25 cellular contexts compared by ENCODE assay signal in genomic region chr4:39756159-39756558, GRCh38. TPM values are rescaled to one million over a fixed set of nuclear protein-coding genes. Genes with fewer than 3 reads are reported as not detected.
DNase-seq lines count a peak whose midpoint lies in the region; ATAC-seq, FAIRE-seq and TF ChIP-seq lines count a peak whose summit lies in the region.
"Had no signal": no experiment of that assay in that cellular context is flagged by ENCODE, and none has a peak within 500 bp of the region (broad histone marks: within the 10 kb centered on the region; RNA-seq: fewer than 3 reads in every experiment).

No MANE protein-coding gene starts in this region.

- no peaks in the 10 kb centered on the region for H3K9me3 Mint-ChIP-seq in CD4-positive, alpha-beta memory T cell
- no peaks in the 10 kb centered on the region for H3K9me3 Mint-ChIP-seq in IgD-negative memory B cell
- H3K9me3 Mint-ChIP-seq: CD14-positive monocyte had no signal

- ATAC-seq in A549 (no peak), HepG2 (no peak), gastroesophageal sphincter (no peak)
- ATAC-seq: SK-N-SH treated with all-trans-retinoic acid at 6 μM for 48 hours had no signal

- no peak for TF ChIP-seq EP300 in A549 (IDR thresholded peaks at IDR 0.05)
- no peak for TF ChIP-seq EP300 in HepG2 (IDR thresholded peaks at IDR 0.05; ENCODE audit: low read depth in 2 of 2, low read length in 2 of 2)
- TF ChIP-seq EP300 in HepG2 (CRISPR knock-in tag; IDR thresholded peaks at IDR 0.05; ENCODE audit: borderline replicate concordance) = no peak
- TF ChIP-seq EP300 in gastroesophageal sphincter (IDR thresholded peaks at IDR 0.05) = no peak

- H3K27ac ChIP-seq in A549 (no peak overlapping the region), HepG2 (ENCODE audit: extremely low read length, insufficient read depth, low read length) (no peak overlapping the region), gastroesophageal sphincter (no peak overlapping the region)
- H3K27ac ChIP-seq in CD4-positive, alpha-beta memory T cell (ENCODE audit: low read depth, low read length) = no peak overlapping the region
- H3K27ac ChIP-seq: SJCRH30 had no signal

- CTCF ChIA-PET in A549 (lab: Yijun Ruan, JAX) = no interaction called here
- CTCF ChIA-PET in CD4-positive, alpha-beta memory T cell (lab: Charles Lee; ENCODE audit: partially characterized antibody) = interaction anchor here (1.0 to 1.2 kb wide), 4 partner anchors 11 to 61 kb away, joined by 3 to 4 read pairs (median 4); partner anchors contain the start of gene UBE2K
- CTCF ChIA-PET in HepG2 (lab: Yijun Ruan, JAX; ENCODE audit: low intra/inter-chr PET ratio, low total read pairs) = no interaction called here
- CTCF ChIA-PET in GM10248 (lab: Yijun Ruan, JAX) = interaction anchor here (0.7 to 1.2 kb wide), 4 partner anchors 27 to 181 kb away, joined by 3 read pairs; no protein-coding TSS in a partner anchor

- peak overlapping the region in 6 of 7 donors; percentile 0 to 71 (median 26) for H3K27ac Mint-ChIP-seq in CD4-positive, alpha-beta memory T cell
- H3K27ac Mint-ChIP-seq in IgD-negative memory B cell = peak overlapping the region in 2 of 3 donors; percentile 11 to 81

- no peak overlapping the region for H3K4me3 Mint-ChIP-seq in CD4-positive, alpha-beta memory T cell
- H3K4me3 Mint-ChIP-seq in IgD-negative memory B cell = no peak overlapping the region
- H3K4me3 Mint-ChIP-seq: CD14-positive monocyte had no signal

- H3K9me3 ChIP-seq in A549 (no peaks in the 10 kb centered on the region), HepG2 (ENCODE audit: low read length) (no peaks in the 10 kb centered on the region), gastroesophageal sphincter (no peaks in the 10 kb centered on the region)
- no peaks in the 10 kb centered on the region for H3K9me3 ChIP-seq in CD4-positive, alpha-beta memory T cell (ENCODE audit: control insufficient read depth in 1 of 2, low read length in 2 of 2)
- H3K9me3 ChIP-seq: BE2C, SJCRH30 had no signal

- no peaks in the 10 kb centered on the region for H4K20me1 ChIP-seq in HepG2 (ENCODE audit: insufficient read depth, low read length)

- peaks cover 7% of the 10 kb centered on the region for H3K36me3 ChIP-seq in CD4-positive, alpha-beta memory T cell (ENCODE audit: insufficient read depth, low read length)
- H3K36me3 ChIP-seq in HepG2 (replicated peaks in 1 of 2; ENCODE audit: control insufficient read depth in 1 of 2, insufficient read depth in 2 of 2, low read length in 2 of 2) (peaks cover 6 to 44% of the 10 kb centered on the region in 2 experiments; a peak in 4 of 5 replicates), gastroesophageal sphincter (peaks cover 0 to 54% of the 10 kb centered on the region in 2 donors)

- H3K9ac ChIP-seq in HepG2 (ENCODE audit: insufficient read depth, low read depth, low read length) = no peak overlapping the region

- H2AFZ ChIP-seq in HepG2 (ENCODE audit: low read length) = no peak overlapping the region

- no peak overlapping the region for H3K4me2 ChIP-seq in A549
- no peak overlapping the region for H3K4me2 ChIP-seq in HepG2 (ENCODE audit: low read depth, low read length)

- in situ Hi-C loops in HepG2 (cut with HindIII; ENCODE audit: extremely low pct_ligation_motif_present, low pct_unique_long_range_greater_than_20kb) = no loop called here

- no peak for TF ChIP-seq RAD21 in A549 (conservative IDR thresholded peaks at IDR 0.05 in 1 of 2, IDR thresholded peaks at IDR 0.05 in 1 of 2)
- no peak for TF ChIP-seq RAD21 in HepG2 (CRISPR knock-in tag; IDR thresholded peaks at IDR 0.05)

- no peaks in the 10 kb centered on the region for H3K27me3 ChIP-seq in CD4-positive, alpha-beta memory T cell (ENCODE audit: insufficient read depth, low read length)
- H3K27me3 ChIP-seq in HepG2 (ENCODE audit: control insufficient read depth in 1 of 2, insufficient read depth in 2 of 2, low read length in 2 of 2) (no peaks in the 10 kb centered on the region), gastroesophageal sphincter (no peaks in the 10 kb centered on the region)
- H3K27me3 ChIP-seq: BE2C, SJCRH30 had no signal

- no peaks in the 10 kb centered on the region for H3K4me1 ChIP-seq in A549
- H3K4me1 ChIP-seq in CD4-positive, alpha-beta memory T cell (ENCODE audit: insufficient read depth, low read length) = peaks cover 5% of the 10 kb centered on the region
- no peaks in the 10 kb centered on the region for H3K4me1 ChIP-seq in HepG2 (ENCODE audit: insufficient read depth, low read length)
- peaks cover 0 to 9% (median 0%) of the 10 kb centered on the region in 3 donors for H3K4me1 ChIP-seq in gastroesophageal sphincter
- H3K4me1 ChIP-seq: BE2C, SJCRH30 had no signal

- H3K79me2 ChIP-seq in HepG2 (ENCODE audit: insufficient read depth, low read length) = no peaks in the 10 kb centered on the region

- peaks cover 0 to 16% (median 11%) of the 10 kb centered on the region in 4 donors for H3K4me1 Mint-ChIP-seq in CD4-positive, alpha-beta memory T cell
- H3K4me1 Mint-ChIP-seq in IgD-negative memory B cell = peaks cover 22 to 28% (median 26%) of the 10 kb centered on the region in 3 donors

- H3K36me3 Mint-ChIP-seq in CD4-positive, alpha-beta memory T cell = peaks cover 33 to 53% of the 10 kb centered on the region in 2 donors
- H3K36me3 Mint-ChIP-seq in IgD-negative memory B cell = peaks cover 14% of the 10 kb centered on the region

- H3K4me3 ChIP-seq in A549 = no peak overlapping the region
- H3K4me3 ChIP-seq in CD4-positive, alpha-beta memory T cell (ENCODE audit: low read length in 2 of 2) = no peak overlapping the region
- H3K4me3 ChIP-seq in HepG2 (replicated peaks in 1 of 3; ENCODE audit: insufficient read depth in 1 of 3, low read depth in 2 of 3, low read length in 3 of 3) = no peak overlapping the region
- H3K4me3 ChIP-seq in gastroesophageal sphincter = no peak overlapping the region
- H3K4me3 ChIP-seq: SJCRH30 had no signal

- FAIRE-seq in A549 (lab: Jason Lieb, UNC) (no peak), HepG2 (lab: Jason Lieb, UNC) (no peak)
- FAIRE-seq: H1, RCC 7860 had no signal

- no TSS peak for BruUV-seq in HepG2 (replicated peaks; lab: Mats Ljungman, UMichigan)

- DNase-seq in A549 (ENCODE audit: low read depth in 1 of 2, low spot score in 1 of 2) (no peak), HepG2 (ENCODE audit: low spot score) (no peak), SIG-M5 (lab: John Stamatoyannopoulos, UW) (no peak), GM10248 (ENCODE audit: extremely low spot score) (no peak), kidney glomerular epithelial cell (lab: John Stamatoyannopoulos, UW) (no peak)
- no peak for DNase-seq in CD4-positive, alpha-beta memory T cell
- DNase-seq: BE2C, COR-L47, DMS53, HCEC 1CT, Kasumi-1, MV-4-11, NCI-H1105 treated with DMSO at 0.1 percent for 48 hours, NCI-H146, NCI-H2029, NCI-H446, NCI-H524 treated with DMSO at 0.1 percent for 48 hours, NCI-H774, SJCRH30 had no signal

- TF ChIP-seq CTCF in A549 (IDR thresholded peaks at IDR 0.05) = no peak
- no peak for TF ChIP-seq CTCF in HepG2 (CRISPR knock-in tag; IDR thresholded peaks at IDR 0.05)
- no peak for TF ChIP-seq CTCF in gastroesophageal sphincter (IDR thresholded peaks at IDR 0.05)
- TF ChIP-seq CTCF in GM10248 (IDR thresholded peaks at IDR 0.05; ENCODE audit: control extremely low read depth, extremely low read depth, low read depth, missing control alignments) = no peak

- intact Hi-C loops in CD4-positive, alpha-beta memory T cell (cut with micrococcal nuclease) = no loop called here
- intact Hi-C loops in HepG2 (cut with micrococcal nuclease; ENCODE audit: unreplicated experiment) = no loop called here

- TF ChIP-seq POLR2A in A549 (IDR thresholded peaks at IDR 0.05; ENCODE audit: low read length) (no peak), HepG2 (IDR thresholded peaks at IDR 0.05; ENCODE audit: insufficient read depth in 1 of 2, low read depth in 2 of 2, low read length in 2 of 2) (no peak), gastroesophageal sphincter (IDR thresholded peaks at IDR 0.05) (no peak)

- POLR2A ChIA-PET in A549 (lab: Yijun Ruan, JAX) = no interaction called here
- POLR2A ChIA-PET in CD4-positive, alpha-beta memory T cell (lab: Charles Lee; ENCODE audit: partially characterized antibody) = interaction anchor here (0.5 kb wide), 1 partner anchor 269 kb away, joined by 3 read pairs; no protein-coding TSS in a partner anchor
- POLR2A ChIA-PET in HepG2 (lab: Yijun Ruan, JAX) = no interaction called here
- POLR2A ChIA-PET in GM10248 (lab: Yijun Ruan, JAX) = no interaction called here

- 97% methylated on average over 2 of the region's 2 CpGs for WGBS in A549 (ENCODE audit: missing lambda C conversion rate)
- WGBS in HepG2 (ENCODE audit: low lambda C conversion rate) = 97% methylated on average over 2 of the region's 2 CpGs
- 100% methylated on average over 1 to 2 of the region's 2 CpGs for WGBS in gastroesophageal sphincter (ENCODE audit: low coverage in 1 of 2), 2 donors

- no peaks in the 10 kb centered on the region for H3K27me3 Mint-ChIP-seq in CD4-positive, alpha-beta memory T cell
- no peaks in the 10 kb centered on the region for H3K27me3 Mint-ChIP-seq in IgD-negative memory B cell

RNA-seq across cellular contexts. Expression of gene UBE2K, which starts 58.2 kb away (rescaled TPM):
- 116 and 130 TPM in 2 replicates for polyA plus RNA-seq in A549 (2011; rRNA removed)
- polyA plus RNA-seq in A549 (2012; cell fraction: cytosol; rRNA removed) = 52.8 and 82.4 TPM in 2 replicates
- 6.5 and 8.4 TPM in 2 replicates for polyA plus RNA-seq in A549 (2012; cell fraction: nucleus; rRNA removed)
- polyA plus RNA-seq in A549 (2017; fragmentation: RNase III; extraction: RNeasy Plus Mini Kit Qiagen cat#74134 plus additional on column Dnase treatment) = 89.3 to 117 TPM (median 103 TPM) in 3 replicates
- 19.0 and 28.4 TPM in 2 replicates for polyA minus RNA-seq in A549 (2011; rRNA and poly(A)+ RNA removed)
- 10 to 100 TPM; 45.0 to 51.2 TPM for total RNA-seq in CD4-positive, alpha-beta memory T cell
- polyA plus RNA-seq in CD4-positive, alpha-beta memory T cell = 10 to 100 TPM; 53.9 to 79.5 TPM
- polyA plus RNA-seq in IgD-negative memory B cell = 87.5 TPM
- 36.2 and 72.9 TPM in 2 replicates for total RNA-seq in HepG2 (2016; rRNA removed; fragmentation: Illumina TruSeq; extraction: Trizol)
- total RNA-seq in HepG2 (2016; cell fraction: cytosol; rRNA removed; fragmentation: Illumina TruSeq; extraction: Trizol; ENCODE audit: low read depth) = 15.9 and 16.7 TPM in 2 replicates
- total RNA-seq in HepG2 (2016; cell fraction: insoluble cytoplasmic fraction; rRNA removed; fragmentation: Illumina TruSeq; extraction: Trizol) = 37.2 and 67.7 TPM in 2 replicates
- total RNA-seq in HepG2 (2016; cell fraction: membrane; rRNA removed; fragmentation: Illumina TruSeq; extraction: Trizol) = 41.2 and 44.3 TPM in 2 replicates
- 23.8 and 34.5 TPM in 2 replicates for total RNA-seq in HepG2 (2016; cell fraction: nucleus; rRNA removed; fragmentation: Illumina TruSeq; extraction: Trizol)
- polyA plus RNA-seq in HepG2 (2011; rRNA removed) = 58.7 and 81.0 TPM in 2 replicates
- 36.8 and 43.7 TPM in 2 replicates for polyA plus RNA-seq in HepG2 (2011; cell fraction: cytosol; rRNA removed)
- 9.1 and 13.3 TPM in 2 replicates for polyA plus RNA-seq in HepG2 (2011; cell fraction: nucleus; rRNA removed)
- 71.5 and 102 TPM in 2 replicates for polyA plus RNA-seq in HepG2 (2012)
- 47.8 and 57.7 TPM in 2 replicates for polyA plus RNA-seq in HepG2 (2016; cell fraction: cytosol; fragmentation: Illumina TruSeq; extraction: Trizol; ENCODE audit: low read depth)
- polyA plus RNA-seq in HepG2 (2016; cell fraction: insoluble cytoplasmic fraction; fragmentation: Illumina TruSeq; extraction: Trizol; ENCODE audit: low read depth) = 134 and 143 TPM in 2 replicates
- 73.6 and 85.5 TPM in 2 replicates for polyA plus RNA-seq in HepG2 (2016; cell fraction: membrane; fragmentation: Illumina TruSeq; extraction: Trizol; ENCODE audit: low read depth)
- 70.9 and 90.4 TPM in 2 replicates for polyA plus RNA-seq in HepG2 (2016; cell fraction: nucleus; fragmentation: Illumina TruSeq; extraction: Trizol; ENCODE audit: insufficient read depth, low read depth)
- polyA minus RNA-seq in HepG2 (2011; rRNA and poly(A)+ RNA removed; ENCODE audit: low replicate concordance) = 16.0 and 22.7 TPM in 2 replicates
- 21.4 and 25.3 TPM in 2 replicates for polyA minus RNA-seq in HepG2 (2011; cell fraction: cytosol; rRNA and poly(A)+ RNA removed)
- 15.2 and 17.0 TPM in 2 replicates for polyA minus RNA-seq in HepG2 (2011; cell fraction: nucleus; rRNA and poly(A)+ RNA removed)
- total RNA-seq in gastroesophageal sphincter = 10 to 100 TPM; 30.5 to 49.2 (median 33.9) TPM

Comparison
In these comparisons a context has a peak if more than half of its experiments do, and no peak if none do; other contexts are left out.
1. CTCF ChIA-PET loops: an anchor here in CD4-positive, alpha-beta memory T cell (1.0 to 1.2 kb wide) and GM10248 (0.7 to 1.2 kb wide); none called in A549 and HepG2.
2. Of the 38 proteins assayed by ChIP-seq in both HepG2 and A549: peak only in HepG2: none; only in A549: HDAC2; in both: none; in neither: 37.